ENCODE assay signal across 7 cellular contexts in the genomic region with DNA sequence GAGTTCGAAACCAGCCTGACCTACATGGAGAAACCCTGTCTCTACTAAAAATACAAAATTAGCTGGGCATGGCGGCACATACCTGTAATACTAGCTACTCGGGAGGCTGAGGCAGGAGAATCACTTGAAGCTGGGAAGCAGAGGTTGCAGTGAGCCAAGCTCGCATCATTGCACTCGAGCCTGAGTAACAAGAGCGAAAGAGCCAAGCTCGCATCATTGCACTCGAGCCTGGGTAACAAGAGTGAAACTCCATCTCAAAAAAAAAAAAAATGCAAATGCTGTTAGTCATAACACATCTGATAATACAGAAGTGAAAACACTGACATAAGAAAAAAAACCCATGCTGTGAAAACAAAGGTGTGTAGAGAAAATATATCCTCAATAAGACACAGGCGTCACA.
DNase-seq lines count a peak whose midpoint lies in the region; ATAC-seq and TF ChIP-seq lines count a peak whose summit lies in the region.
"Not testable (repeated sequence)": the region's sequence is repeated elsewhere in the genome, so short reads cannot be mapped to it uniquely, and the experiment has no call there.

No MANE protein-coding gene starts in this region.

- peak; percentile 25 for DNase-seq in activated CD4-positive, alpha-beta T cell treated with anti-CD3 and anti-CD28 coated beads for 48 hours
- peak; percentile 28 for DNase-seq in iris pigment epithelial cell (ENCODE audit: low read depth)

- H3K27ac ChIP-seq in HEK293 (ENCODE audit: extremely low read depth, low read depth, low read length), result not testable (repeated sequence)

- peaks cover 14% of the 10 kb centered on the region for H3K4me1 ChIP-seq in HEK293 (ENCODE audit: control insufficient read depth, insufficient read depth, low read length)

- not testable (repeated sequence) for H3K4me3 ChIP-seq in HEK293 (ENCODE audit: low read depth, low read length)

- POLR2A ChIA-PET in HEK293 (lab: Yijun Ruan, JAX), result not testable (repeated sequence)

- peak; percentile 100 for ATAC-seq in GM18508 (IDR thresholded peaks at IDR 0.05; ENCODE audit: insufficient read depth, unreplicated experiment)
- ATAC-seq in GM19438 (IDR thresholded peaks at IDR 0.05; ENCODE audit: low read depth, unreplicated experiment), result peak; percentile 98
- peak; percentile 97 for ATAC-seq in HG03064 (IDR thresholded peaks at IDR 0.05; ENCODE audit: low read depth, unreplicated experiment)
- ATAC-seq in HG03565 (IDR thresholded peaks at IDR 0.05; ENCODE audit: unreplicated experiment), result peak; percentile 99

- not testable (repeated sequence) for H3K36me3 ChIP-seq in HEK293 (ENCODE audit: control insufficient read depth in 2 of 2, insufficient read depth in 1 of 2, low read length in 2 of 2)

- H3K9me3 ChIP-seq in HEK293 (ENCODE audit: control insufficient read depth, insufficient read depth, low read depth, low read length), result not testable (repeated sequence)

- CTCF ChIA-PET in HEK293 (lab: Yijun Ruan, JAX), result interaction anchor here (1.3 kb wide), 1 partner anchor 23 kb away, joined by 3 read pairs; no protein-coding TSS in a partner anchor

- TF ChIP-seq CTCF in HEK293 (tag by site-specific recombination; IDR thresholded peaks at IDR 0.05), result not testable (repeated sequence)

TF ChIP-seq in HEK293, 187 proteins besides CTCF, POLR2A, EP300 and RAD21:
- TF ChIP-seq, protein P1, sequence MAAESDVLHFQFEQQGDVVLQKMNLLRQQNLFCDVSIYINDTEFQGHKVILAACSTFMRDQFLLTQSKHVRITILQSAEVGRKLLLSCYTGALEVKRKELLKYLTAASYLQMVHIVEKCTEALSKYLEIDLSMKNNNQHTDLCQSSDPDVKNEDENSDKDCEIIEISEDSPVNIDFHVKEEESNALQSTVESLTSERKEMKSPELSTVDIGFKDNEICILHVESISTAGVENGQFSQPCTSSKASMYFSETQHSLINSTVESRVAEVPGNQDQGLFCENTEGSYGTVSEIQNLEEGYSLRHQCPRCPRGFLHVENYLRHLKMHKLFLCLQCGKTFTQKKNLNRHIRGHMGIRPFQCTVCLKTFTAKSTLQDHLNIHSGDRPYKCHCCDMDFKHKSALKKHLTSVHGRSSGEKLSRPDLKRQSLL (tag by site-specific recombination; IDR thresholded peaks at IDR 0.05), result peak; percentile 64; the same call in 1 of the 2 replicates
